ENCODE assay signal across 8 cellular contexts in the genomic region with DNA sequence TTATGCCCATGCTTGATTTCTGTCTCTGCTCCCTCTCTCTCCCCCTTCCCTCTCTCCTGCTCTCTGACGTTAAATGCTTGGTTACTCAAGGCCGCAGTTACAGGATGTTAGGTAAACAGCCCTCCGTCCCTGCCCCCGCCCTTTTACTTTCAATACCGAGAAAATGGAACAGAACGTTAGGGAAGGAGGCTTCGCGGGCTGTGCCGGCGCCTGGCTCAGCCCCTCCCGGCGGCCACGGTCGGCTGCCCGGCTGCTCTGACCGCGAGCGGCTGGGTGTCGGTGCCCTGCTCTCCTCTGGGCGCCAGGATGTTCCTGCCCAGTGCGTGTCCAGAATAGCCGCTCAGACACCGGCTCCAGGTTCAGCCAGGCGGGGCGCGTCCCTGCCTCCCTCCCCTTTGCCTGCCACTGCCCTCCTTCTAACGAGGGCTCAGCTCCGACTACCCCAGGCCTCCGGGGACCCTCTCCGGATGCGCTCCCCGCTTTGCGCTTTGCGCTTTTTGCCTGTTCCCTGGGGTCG.
DNase-seq lines count a peak whose midpoint lies in the region; ATAC-seq and TF ChIP-seq lines count a peak whose summit lies in the region.

No MANE protein-coding gene starts in this region.

- H3K4me1 Mint-ChIP-seq in memory B cell = peaks cover 2% of the 10 kb centered on the region

- H3K4me3 Mint-ChIP-seq in memory B cell = peak overlapping the region; percentile 50

- H3K36me3 Mint-ChIP-seq in memory B cell = no peaks in the 10 kb centered on the region

- in situ Hi-C loops in ACHN (cut with HindIII; ENCODE audit: low pct_ligation_motif_present, low pct_unique_long_range_greater_than_20kb, low sequenced_read_pairs) = no loop called here
- in situ Hi-C loops in GM13977 (cut with MboI; ENCODE audit: low pct_unique_long_range_greater_than_20kb, low sequenced_read_pairs, unreplicated experiment) = no loop called here

- ATAC-seq in HG02970 (IDR thresholded peaks at IDR 0.05; ENCODE audit: low FRiP score, unreplicated experiment) (peak; percentile 80), memory B cell (ENCODE audit: low read depth) (peak; percentile 31)

- no peak for TF ChIP-seq CTCF in GM13977 (IDR thresholded peaks at IDR 0.05; ENCODE audit: extremely low read depth, insufficient read depth, missing control alignments)
- no peak for TF ChIP-seq CTCF in choroid plexus epithelial cell (conservative IDR thresholded peaks at IDR 0.05; ENCODE audit: low read depth, low read length)

- H3K27me3 Mint-ChIP-seq in memory B cell = peaks cover 26% of the 10 kb centered on the region

- no peaks in the 10 kb centered on the region for H3K9me3 Mint-ChIP-seq in memory B cell

- DNase-seq in ACHN (peak; percentile 81), GM13977 (ENCODE audit: low spot score) (peak; percentile 59), NCI-H526 (lab: John Stamatoyannopoulos, UW) (peak; percentile 74 to 86), choroid plexus epithelial cell (ENCODE audit: low read depth) (peak; percentile 44), memory B cell (ENCODE audit: low spot score in 2 of 2) (no peak), KG1 (lab: John Stamatoyannopoulos, UW) (no peak), NCI-H1048 (lab: John Stamatoyannopoulos, UW) (no peak)

- H3K27ac Mint-ChIP-seq in memory B cell = no peak overlapping the region

- H3K4me3 ChIP-seq in choroid plexus epithelial cell (ENCODE audit: low read depth, low read length) = peak overlapping the region; percentile 39

Comparison
In these comparisons a context has a peak if more than half of its experiments do, and no peak if none do; other contexts are left out.
1. DNase-seq: peak in ACHN (single experiment), GM13977 (single experiment), NCI-H526 (2 of 2) and choroid plexus epithelial cell (single experiment); none in memory B cell (0 of 2), KG1 (single experiment) and NCI-H1048 (single experiment).